In genomic region chr12:45898094-45898493, GRCh38 we compare ENCODE assay signal across 15 cellular contexts.
DNase-seq lines count a peak whose midpoint lies in the region; ATAC-seq and TF ChIP-seq lines count a peak whose summit lies in the region.
"Had no signal": no experiment of that assay in that cellular context is flagged by ENCODE, and none has a peak within 500 bp of the region (broad histone marks: within the 10 kb centered on the region; RNA-seq: fewer than 3 reads in every experiment).

No MANE protein-coding gene starts in this region.

- no peaks in the 10 kb centered on the region for H3K4me1 ChIP-seq in prostate gland (replicated peaks)

- H3K27me3 Mint-ChIP-seq in stimulated activated naive CD8-positive, alpha-beta T cell treated with anti-CD3 and anti-CD28 coated beads, Interleukin-15, amount 100 ng/mL, for 72 hours, result no peaks in the 10 kb centered on the region
- H3K27me3 Mint-ChIP-seq in activated T-helper 17 cell treated with anti-CD3 and anti-CD28 coated beads, Interleukin-2, amount 50 U/mL, for 72 hours, result no peaks in the 10 kb centered on the region
- H3K27me3 Mint-ChIP-seq in progenitor cell of endocrine pancreas, result no peaks in the 10 kb centered on the region
- H3K27me3 Mint-ChIP-seq: CD4-positive, alpha-beta memory T cell had no signal

- no peak overlapping the region for H3K4me3 ChIP-seq in prostate gland
- H3K4me3 ChIP-seq: GM23338 had no signal

- H3K4me1 Mint-ChIP-seq in stimulated activated naive CD8-positive, alpha-beta T cell treated with anti-CD3 and anti-CD28 coated beads, Interleukin-15, amount 100 ng/mL, for 72 hours, result no peaks in the 10 kb centered on the region
- H3K4me1 Mint-ChIP-seq in activated T-helper 17 cell treated with anti-CD3 and anti-CD28 coated beads, Interleukin-2, amount 50 U/mL, for 72 hours, result no peaks in the 10 kb centered on the region
- no peaks in the 10 kb centered on the region for H3K4me1 Mint-ChIP-seq in progenitor cell of endocrine pancreas (ENCODE audit: low read depth)

- no peak for DNase-seq in stimulated activated naive CD8-positive, alpha-beta T cell treated with anti-CD3 and anti-CD28 coated beads, Interleukin-15, amount 100 ng/mL, for 72 hours
- no peak for DNase-seq in stimulated activated naive CD8-positive, alpha-beta T cell treated with anti-CD3 and anti-CD28 coated beads, Interleukin-15, Interleukin-2, amounts not matched to agents 100 U/mL and 50 U/mL, for 24 hours
- DNase-seq in progenitor cell of endocrine pancreas (ENCODE audit: low spot score, unreplicated experiment), result no peak
- no peak for DNase-seq in prostate gland (ENCODE audit: low spot score)
- DNase-seq: C1 segment of cervical spinal cord; Calu3; CD4-positive, alpha-beta memory T cell; COR-L47; DMS53; DMS79 treated with DMSO at 0.1 percent for 48 hours; H9 had no signal

- H3K27me3 ChIP-seq in prostate gland (replicated peaks; ENCODE audit: insufficient read depth), result no peaks in the 10 kb centered on the region

- H3K27ac ChIP-seq in prostate gland, result no peak overlapping the region

- TF ChIP-seq CTCF in progenitor cell of endocrine pancreas (IDR thresholded peaks at IDR 0.05; ENCODE audit: unreplicated experiment) (no peak), prostate gland (IDR thresholded peaks at IDR 0.05) (no peak)

- H3K36me3 ChIP-seq in prostate gland, result peaks cover 0 to 4% of the 10 kb centered on the region in 2 donors

- no peak for TF ChIP-seq POLR2A in prostate gland (IDR thresholded peaks at IDR 0.05)

- peaks cover 0 to 8% of the 10 kb centered on the region in 2 donors for H3K9me3 Mint-ChIP-seq in stimulated activated naive CD8-positive, alpha-beta T cell treated with anti-CD3 and anti-CD28 coated beads, Interleukin-15, amount 100 ng/mL, for 72 hours
- H3K9me3 Mint-ChIP-seq in activated T-helper 17 cell treated with anti-CD3 and anti-CD28 coated beads, Interleukin-2, amount 50 U/mL, for 72 hours, result no peaks in the 10 kb centered on the region
- peaks cover 6% of the 10 kb centered on the region for H3K9me3 Mint-ChIP-seq in progenitor cell of endocrine pancreas (ENCODE audit: low read depth)
- H3K9me3 Mint-ChIP-seq: CD4-positive, alpha-beta memory T cell; GM23338; H9 had no signal

- peak overlapping the region in 1 of 2 donors; percentile 76 for H3K27ac Mint-ChIP-seq in stimulated activated naive CD8-positive, alpha-beta T cell treated with anti-CD3 and anti-CD28 coated beads, Interleukin-15, amount 100 ng/mL, for 72 hours
- H3K27ac Mint-ChIP-seq in activated T-helper 17 cell treated with anti-CD3 and anti-CD28 coated beads, Interleukin-2, amount 50 U/mL, for 72 hours, result no peak overlapping the region
- peak overlapping the region; percentile 2 for H3K27ac Mint-ChIP-seq in progenitor cell of endocrine pancreas
- H3K27ac Mint-ChIP-seq: GM23338, H9 had no signal

- 95% methylated on average over 1 of the region's 1 CpG for WGBS in prostate gland

- peaks cover 61% of the 10 kb centered on the region for H3K36me3 Mint-ChIP-seq in activated T-helper 17 cell treated with anti-CD3 and anti-CD28 coated beads, Interleukin-2, amount 50 U/mL, for 72 hours (ENCODE audit: low read depth)
- peaks cover 51% of the 10 kb centered on the region for H3K36me3 Mint-ChIP-seq in progenitor cell of endocrine pancreas (ENCODE audit: insufficient read depth)

- intact Hi-C loops in prostate gland (cut with DNase I), result no loop called here

- no peaks in the 10 kb centered on the region for H3K9me3 ChIP-seq in prostate gland

- peak; percentile 40 for ATAC-seq in stimulated activated naive CD8-positive, alpha-beta T cell treated with anti-CD3 and anti-CD28 coated beads, Interleukin-15, amount 100 ng/mL, for 72 hours
- no peak for ATAC-seq in stimulated activated naive CD8-positive, alpha-beta T cell treated with anti-CD3 and anti-CD28 coated beads, Interleukin-15, Interleukin-2, amounts not matched to agents 100 U/mL and 50 U/mL, for 24 hours
- ATAC-seq in activated T-helper 17 cell treated with anti-CD3 and anti-CD28 coated beads, Interleukin-2, amount 50 U/mL, for 72 hours (replicated peaks), result peak; percentile 57
- ATAC-seq in GM21825 (IDR thresholded peaks at IDR 0.05; ENCODE audit: unreplicated experiment), result no peak
- ATAC-seq: GM23338, HCT116 had no signal

- no peak overlapping the region for H3K4me3 Mint-ChIP-seq in stimulated activated naive CD8-positive, alpha-beta T cell treated with anti-CD3 and anti-CD28 coated beads, Interleukin-15, amount 100 ng/mL, for 72 hours
- H3K4me3 Mint-ChIP-seq in activated T-helper 17 cell treated with anti-CD3 and anti-CD28 coated beads, Interleukin-2, amount 50 U/mL, for 72 hours, result no peak overlapping the region
- no peak overlapping the region for H3K4me3 Mint-ChIP-seq in progenitor cell of endocrine pancreas (ENCODE audit: low read depth)
- H3K4me3 Mint-ChIP-seq: CD4-positive, alpha-beta memory T cell; GM23338; H9 had no signal

Comparison
In these comparisons a context has a peak if more than half of its experiments do, and no peak if none do; other contexts are left out.
1. ATAC-seq: peak in stimulated activated naive CD8-positive, alpha-beta T cell treated with anti-CD3 and anti-CD28 coated beads, Interleukin-15, amount 100 ng/mL, for 72 hours (single experiment) and activated T-helper 17 cell treated with anti-CD3 and anti-CD28 coated beads, Interleukin-2, amount 50 U/mL, for 72 hours (single experiment); none in stimulated activated naive CD8-positive, alpha-beta T cell treated with anti-CD3 and anti-CD28 coated beads, Interleukin-15, Interleukin-2, amounts not matched to agents 100 U/mL and 50 U/mL, for 24 hours (single experiment) and GM21825 (single experiment).